Comparison of ENCODE assay signal across 15 cellular contexts in genomic region chr14:21043387-21044105, GRCh38. TPM values are rescaled to one million over a fixed set of nuclear protein-coding genes. Genes with fewer than 3 reads are reported as not detected.
DNase-seq lines count a peak whose midpoint lies in the region.
"Had no signal": no experiment of that assay in that cellular context is flagged by ENCODE, and none has a peak within 500 bp of the region (broad histone marks: within the 10 kb centered on the region; RNA-seq: fewer than 3 reads in every experiment).

No MANE protein-coding gene starts in this region.

- H3K4me1 ChIP-seq in esophagus (ENCODE audit: control insufficient read depth in 2 of 2, insufficient read depth in 2 of 2, low read length in 1 of 2) (peaks cover 0 to 18% of the 10 kb centered on the region in 2 donors), skeletal muscle satellite cell (ENCODE audit: control insufficient read depth, insufficient read depth, low read length) (peaks cover 40% of the 10 kb centered on the region)
- H3K4me1 ChIP-seq: uterus had no signal

- H3K4me3 ChIP-seq in esophagus (ENCODE audit: low read depth in 1 of 2, low read length in 2 of 2) (peak overlapping the region; percentile 17 to 24), skeletal muscle satellite cell (ENCODE audit: low read length) (no peak overlapping the region)
- H3K4me3 ChIP-seq: esophagus squamous epithelium, left lung, uterus had no signal

- H3K9ac ChIP-seq in skeletal muscle satellite cell (ENCODE audit: low read depth, low read length) = no peak overlapping the region

- DNase-seq in DMS153 (lab: John Stamatoyannopoulos, UW) (peak; percentile 2), DMS153 treated with DMSO at 0.1 percent for 48 hours (lab: John Stamatoyannopoulos, UW; ENCODE audit: unreplicated experiment) (no peak), hypothalamus (lab: John Stamatoyannopoulos, UW) (no peak), AG08396 (ENCODE audit: low spot score) (no peak)
- DNase-seq: 8988T; activated CD8-positive, alpha-beta T cell treated with anti-CD3 and anti-CD28 coated beads for 36 hours; esophagus squamous epithelium; left lung; naive thymus-derived CD8-positive, alpha-beta T cell; stimulated activated CD4-positive, alpha-beta T cell treated with anti-CD3 and anti-CD28 coated beads, Interleukin-4, amount 100 ng/mL, for 1 hour; uterus had no signal

- H3K36me3 ChIP-seq in esophagus (ENCODE audit: control insufficient read depth in 2 of 2, insufficient read depth in 2 of 2, low read length in 1 of 2) (no peaks in the 10 kb centered on the region), skeletal muscle satellite cell (ENCODE audit: insufficient read depth, low read length) (no peaks in the 10 kb centered on the region)
- H3K36me3 ChIP-seq: esophagus squamous epithelium, left lung, uterus had no signal

- peak overlapping the region; percentile 21 for H3K4me2 ChIP-seq in skeletal muscle satellite cell (ENCODE audit: low read length)

- H3K27me3 ChIP-seq in esophagus (ENCODE audit: control insufficient read depth in 1 of 2, insufficient read depth in 2 of 2, low read length in 2 of 2) (no peaks in the 10 kb centered on the region), skeletal muscle satellite cell (ENCODE audit: control insufficient read depth, insufficient read depth, low read length) (peaks cover 31% of the 10 kb centered on the region)
- H3K27me3 ChIP-seq: esophagus squamous epithelium, uterus had no signal

- WGBS in esophagus, 2 donors = 58 to 60% methylated on average over 3 of the region's 3 CpGs

- H3K9me3 ChIP-seq in esophagus (ENCODE audit: control insufficient read depth in 2 of 2, insufficient read depth in 1 of 2, low read depth in 1 of 2, low read length in 1 of 2) (no peaks in the 10 kb centered on the region), skeletal muscle satellite cell (replicated peaks; ENCODE audit: low read length) (no peaks in the 10 kb centered on the region)
- H3K9me3 ChIP-seq: esophagus squamous epithelium, left lung, uterus had no signal

- H3K27ac ChIP-seq in esophagus (ENCODE audit: low read depth in 2 of 2, low read length in 1 of 2) = peak overlapping the region in 1 of 2 donors; percentile 69
- H3K27ac ChIP-seq: left lung, uterus had no signal

RNA-seq across cellular contexts. Expression of gene RNASE7, which starts 1.4 kb away (rescaled TPM):
- polyA plus RNA-seq in esophagus = 10 to 100 TPM; 33.9 to 92.8 TPM
- not detected in 2 replicates for total RNA-seq in skeletal muscle satellite cell (2012; rRNA removed)
- total RNA-seq: activated CD8-positive, alpha-beta T cell treated with anti-CD3 and anti-CD28 coated beads for 36 hours; CD4-positive, alpha-beta memory T cell; left lung; naive thymus-derived CD8-positive, alpha-beta T cell; renal cortical epithelial cell; uterus had no signal
- polyA plus RNA-seq: CD4-positive, alpha-beta memory T cell; naive thymus-derived CD8-positive, alpha-beta T cell had no signal

RNA-seq across cellular contexts. Expression of gene RNASE13, which starts 8.9 kb away (rescaled TPM):
- not detected for polyA plus RNA-seq in esophagus
- not detected in 2 replicates for total RNA-seq in skeletal muscle satellite cell (2012; rRNA removed)
- total RNA-seq: activated CD8-positive, alpha-beta T cell treated with anti-CD3 and anti-CD28 coated beads for 36 hours; CD4-positive, alpha-beta memory T cell; esophagus squamous epithelium; left lung; naive thymus-derived CD8-positive, alpha-beta T cell; renal cortical epithelial cell; uterus had no signal
- polyA plus RNA-seq: CD4-positive, alpha-beta memory T cell; naive thymus-derived CD8-positive, alpha-beta T cell had no signal

RNA-seq across cellular contexts. Expression of gene TPPP2, which starts 13.5 kb away (rescaled TPM):
- under 1 TPM in 1 of 2 donors, not detected in 1; 0.14 TPM for polyA plus RNA-seq in esophagus
- total RNA-seq in skeletal muscle satellite cell (2012; rRNA removed) = not detected in 2 replicates
- total RNA-seq: activated CD8-positive, alpha-beta T cell treated with anti-CD3 and anti-CD28 coated beads for 36 hours; CD4-positive, alpha-beta memory T cell; esophagus squamous epithelium; left lung; naive thymus-derived CD8-positive, alpha-beta T cell; renal cortical epithelial cell had no signal
- polyA plus RNA-seq: CD4-positive, alpha-beta memory T cell; naive thymus-derived CD8-positive, alpha-beta T cell had no signal

RNA-seq across cellular contexts. Expression of gene RNASE8, which starts 14.1 kb away (rescaled TPM):
- not detected for polyA plus RNA-seq in esophagus
- not detected in 2 replicates for total RNA-seq in skeletal muscle satellite cell (2012; rRNA removed)
- total RNA-seq: activated CD8-positive, alpha-beta T cell treated with anti-CD3 and anti-CD28 coated beads for 36 hours; CD4-positive, alpha-beta memory T cell; esophagus squamous epithelium; left lung; naive thymus-derived CD8-positive, alpha-beta T cell; renal cortical epithelial cell; uterus had no signal
- polyA plus RNA-seq: CD4-positive, alpha-beta memory T cell; naive thymus-derived CD8-positive, alpha-beta T cell had no signal

RNA-seq across cellular contexts. Expression of gene NDRG2, which starts 18.7 kb away (rescaled TPM):
- 100 to 1,000 TPM; 131 to 252 TPM for polyA plus RNA-seq in esophagus
- under 0.01 TPM in 1 of 2 replicates, not detected in the other for total RNA-seq in skeletal muscle satellite cell (2012; rRNA removed)
